21 cellular contexts compared by ENCODE assay signal in genomic region chr11:2549080-2549479, GRCh38.
DNase-seq lines count a peak whose midpoint lies in the region; ATAC-seq and TF ChIP-seq lines count a peak whose summit lies in the region.
"Had no signal": no experiment of that assay in that cellular context is flagged by ENCODE, and none has a peak within 500 bp of the region (broad histone marks: within the 10 kb centered on the region; RNA-seq: fewer than 3 reads in every experiment).

No MANE protein-coding gene starts in this region.

- H3K4me1 ChIP-seq in adrenal gland (replicated peaks in 1 of 2) (peaks cover 29 to 47% of the 10 kb centered on the region in 2 donors), right lobe of liver (no peaks in the 10 kb centered on the region), A673 (ENCODE audit: insufficient read depth, low read length, poor library complexity, severe bottlenecking) (no peaks in the 10 kb centered on the region)
- no peaks in the 10 kb centered on the region for H3K4me1 ChIP-seq in effector memory CD4-positive, alpha-beta T cell (ENCODE audit: control insufficient read depth, insufficient read depth, low read length, poor library complexity, severe bottlenecking)
- H3K4me1 ChIP-seq: Caco-2 had no signal

- H3K9me3 ChIP-seq in adrenal gland (replicated peaks in 1 of 3): no peaks in the 10 kb centered on the region
- H3K9me3 ChIP-seq in right lobe of liver: no peaks in the 10 kb centered on the region
- no peaks in the 10 kb centered on the region for H3K9me3 ChIP-seq in A673 (ENCODE audit: low read depth, low read length, poor library complexity, severe bottlenecking)
- H3K9me3 ChIP-seq in effector memory CD4-positive, alpha-beta T cell (ENCODE audit: control insufficient read depth, low read length): no peaks in the 10 kb centered on the region
- H3K9me3 ChIP-seq: Caco-2 had no signal

- H3K4me3 ChIP-seq in adrenal gland (no peak overlapping the region), right lobe of liver (no peak overlapping the region), A673 (ENCODE audit: low read depth, low read length, poor library complexity, severe bottlenecking) (no peak overlapping the region)
- H3K4me3 ChIP-seq in effector memory CD4-positive, alpha-beta T cell (ENCODE audit: insufficient read depth, low read depth, low read length, poor library complexity, severe bottlenecking): no peak overlapping the region
- H3K4me3 ChIP-seq: GM23248, PC-9 had no signal

- TF ChIP-seq CTCF in adrenal gland (IDR thresholded peaks at IDR 0.05) (no peak), right lobe of liver (IDR thresholded peaks at IDR 0.05) (no peak), A673 (conservative IDR thresholded peaks at IDR 0.05; ENCODE audit: low read depth, low read length) (no peak)

- peaks cover 4% of the 10 kb centered on the region for H3K4me1 Mint-ChIP-seq in activated naive CD8-positive, alpha-beta T cell treated with anti-CD3 and anti-CD28 coated beads, Interleukin-2, amount 10 ng/mL, durations not matched to agents 7 days and 5 days
- peaks cover 3% of the 10 kb centered on the region for H3K4me1 Mint-ChIP-seq in activated naive CD8-positive, alpha-beta T cell treated with anti-CD3 and anti-CD28 coated beads, Interleukin-2, amount 50 U/mL, for 24 hours
- H3K4me1 Mint-ChIP-seq in stimulated activated effector memory CD8-positive, alpha-beta T cell treated with anti-CD3 and anti-CD28 coated beads, Interleukin-12 subunit alpha, Interleukin-12 subunit beta, amount 100 ng/mL, for 72 hours: no peaks in the 10 kb centered on the region

- no peak for TF ChIP-seq POLR2A in adrenal gland (IDR thresholded peaks at IDR 0.05)
- no peak for TF ChIP-seq POLR2A in right lobe of liver (IDR thresholded peaks at IDR 0.05)

- no peaks in the 10 kb centered on the region for H3K27me3 ChIP-seq in adrenal gland
- no peaks in the 10 kb centered on the region for H3K27me3 ChIP-seq in right lobe of liver
- no peaks in the 10 kb centered on the region for H3K27me3 ChIP-seq in A673 (replicated peaks; ENCODE audit: insufficient read depth, low read depth, low read length, poor library complexity)
- H3K27me3 ChIP-seq in effector memory CD4-positive, alpha-beta T cell (replicated peaks; ENCODE audit: control insufficient read depth, insufficient read depth, low read length, poor library complexity, severe bottlenecking): no peaks in the 10 kb centered on the region

- no peak overlapping the region for H3K4me3 Mint-ChIP-seq in activated naive CD8-positive, alpha-beta T cell treated with anti-CD3 and anti-CD28 coated beads, Interleukin-2, amount 10 ng/mL, durations not matched to agents 7 days and 5 days
- no peak overlapping the region for H3K4me3 Mint-ChIP-seq in activated naive CD8-positive, alpha-beta T cell treated with anti-CD3 and anti-CD28 coated beads, Interleukin-2, amount 50 U/mL, for 24 hours
- H3K4me3 Mint-ChIP-seq in stimulated activated effector memory CD8-positive, alpha-beta T cell treated with anti-CD3 and anti-CD28 coated beads, Interleukin-12 subunit alpha, Interleukin-12 subunit beta, amount 100 ng/mL, for 72 hours: no peak overlapping the region
- H3K4me3 Mint-ChIP-seq: CD4-positive, CD25-positive, alpha-beta regulatory T cell; IgD-negative memory B cell had no signal

- no peak for ATAC-seq in activated naive CD8-positive, alpha-beta T cell treated with anti-CD3 and anti-CD28 coated beads, Interleukin-2, amount 10 ng/mL, durations not matched to agents 7 days and 5 days (ENCODE audit: low read depth)
- ATAC-seq in activated naive CD8-positive, alpha-beta T cell treated with anti-CD3 and anti-CD28 coated beads, Interleukin-2, amount 50 U/mL, for 24 hours: no peak
- no peak for ATAC-seq in right lobe of liver
- peak; percentile 13 for ATAC-seq in stimulated activated effector memory CD8-positive, alpha-beta T cell treated with anti-CD3 and anti-CD28 coated beads, Interleukin-12 subunit alpha, Interleukin-12 subunit beta, amount 100 ng/mL, for 72 hours
- ATAC-seq: HCT116 had no signal

- WGBS in adrenal gland, 4 donors: 93 to 100% (median 95%) methylated on average over 7 of the region's 7 CpGs
- 91% methylated on average over 4 of the region's 7 CpGs for WGBS in right lobe of liver (ENCODE audit: insufficient coverage, low coverage, low lambda C conversion rate, missing lambda C conversion rate)

- BruUV-seq in A673 (replicated peaks; lab: Mats Ljungman, UMichigan): no TSS peak

- no peak overlapping the region for H3K27ac Mint-ChIP-seq in activated naive CD8-positive, alpha-beta T cell treated with anti-CD3 and anti-CD28 coated beads, Interleukin-2, amount 10 ng/mL, durations not matched to agents 7 days and 5 days
- H3K27ac Mint-ChIP-seq in activated naive CD8-positive, alpha-beta T cell treated with anti-CD3 and anti-CD28 coated beads, Interleukin-2, amount 50 U/mL, for 24 hours: no peak overlapping the region
- H3K27ac Mint-ChIP-seq in stimulated activated effector memory CD8-positive, alpha-beta T cell treated with anti-CD3 and anti-CD28 coated beads, Interleukin-12 subunit alpha, Interleukin-12 subunit beta, amount 100 ng/mL, for 72 hours: no peak overlapping the region
- H3K27ac Mint-ChIP-seq: CD4-positive, CD25-positive, alpha-beta regulatory T cell; IgD-negative memory B cell had no signal

- POLR2A ChIA-PET in activated naive CD8-positive, alpha-beta T cell treated with anti-CD3 and anti-CD28 coated beads, Interleukin-2, amount 10 ng/mL, durations not matched to agents 7 days and 5 days (lab: Charles Lee): no interaction called here
- POLR2A ChIA-PET in A673 (lab: Charles Lee; ENCODE audit: low non-redundant PET): no interaction called here

- H3K36me3 Mint-ChIP-seq in activated naive CD8-positive, alpha-beta T cell treated with anti-CD3 and anti-CD28 coated beads, Interleukin-2, amount 10 ng/mL, durations not matched to agents 7 days and 5 days: no peaks in the 10 kb centered on the region
- H3K36me3 Mint-ChIP-seq in activated naive CD8-positive, alpha-beta T cell treated with anti-CD3 and anti-CD28 coated beads, Interleukin-2, amount 50 U/mL, for 24 hours (ENCODE audit: low read depth): no peaks in the 10 kb centered on the region
- H3K36me3 Mint-ChIP-seq in stimulated activated effector memory CD8-positive, alpha-beta T cell treated with anti-CD3 and anti-CD28 coated beads, Interleukin-12 subunit alpha, Interleukin-12 subunit beta, amount 100 ng/mL, for 72 hours: no peaks in the 10 kb centered on the region

- no peaks in the 10 kb centered on the region for H3K27me3 Mint-ChIP-seq in activated naive CD8-positive, alpha-beta T cell treated with anti-CD3 and anti-CD28 coated beads, Interleukin-2, amount 10 ng/mL, durations not matched to agents 7 days and 5 days
- H3K27me3 Mint-ChIP-seq in activated naive CD8-positive, alpha-beta T cell treated with anti-CD3 and anti-CD28 coated beads, Interleukin-2, amount 50 U/mL, for 24 hours: no peaks in the 10 kb centered on the region
- H3K27me3 Mint-ChIP-seq: IgD-negative memory B cell had no signal

- intact Hi-C loops in adrenal gland (cut with DNase I): no loop called here
- intact Hi-C loops in right lobe of liver (cut with DNase I): no loop called here
- intact Hi-C loops in A673 (cut with micrococcal nuclease; ENCODE audit: unreplicated experiment): no loop called here

- CTCF ChIA-PET in A673 (lab: Charles Lee): no interaction called here

- peak; percentile 19 for DNase-seq in activated naive CD8-positive, alpha-beta T cell treated with anti-CD3 and anti-CD28 coated beads, Interleukin-2, amount 10 ng/mL, durations not matched to agents 7 days and 5 days
- DNase-seq in activated naive CD8-positive, alpha-beta T cell treated with anti-CD3 and anti-CD28 coated beads, Interleukin-2, amount 50 U/mL, for 24 hours: no peak
- DNase-seq in adrenal gland: peak in 6 of 7 donors; percentile 2 to 47 (median 13)
- peak; percentile 9 to 41 (median 36) for DNase-seq in right lobe of liver
- no peak for DNase-seq in stimulated activated effector memory CD8-positive, alpha-beta T cell treated with anti-CD3 and anti-CD28 coated beads, Interleukin-12 subunit alpha, Interleukin-12 subunit beta, amount 100 ng/mL, for 72 hours (ENCODE audit: low spot score in 2 of 2)
- no peak for DNase-seq in A673 (ENCODE audit: low spot score)
- DNase-seq in effector memory CD4-positive, alpha-beta T cell: no peak
- DNase-seq: AML-193; CD4-positive, CD25-positive, alpha-beta regulatory T cell; DMS153; GM23248; Kasumi-1; MM.1S; NCI-H1092 treated with DMSO at 0.1 percent for 48 hours; NCI-H2081 treated with DMSO at 0.1 percent for 48 hours; NCI-H510A; NCI-H774; PC-9 had no signal

- H3K9me3 Mint-ChIP-seq in activated naive CD8-positive, alpha-beta T cell treated with anti-CD3 and anti-CD28 coated beads, Interleukin-2, amount 10 ng/mL, durations not matched to agents 7 days and 5 days: no peaks in the 10 kb centered on the region
- no peaks in the 10 kb centered on the region for H3K9me3 Mint-ChIP-seq in activated naive CD8-positive, alpha-beta T cell treated with anti-CD3 and anti-CD28 coated beads, Interleukin-2, amount 50 U/mL, for 24 hours
- no peaks in the 10 kb centered on the region for H3K9me3 Mint-ChIP-seq in stimulated activated effector memory CD8-positive, alpha-beta T cell treated with anti-CD3 and anti-CD28 coated beads, Interleukin-12 subunit alpha, Interleukin-12 subunit beta, amount 100 ng/mL, for 72 hours
- H3K9me3 Mint-ChIP-seq: IgD-negative memory B cell had no signal

- H3K27ac ChIP-seq in adrenal gland (peak overlapping the region in 4 of 5 donors; percentile 26 to 84 (median 68)), right lobe of liver (no peak overlapping the region), A673 (ENCODE audit: low read depth, low read length, poor library complexity, severe bottlenecking) (no peak overlapping the region)
- H3K27ac ChIP-seq in effector memory CD4-positive, alpha-beta T cell (ENCODE audit: insufficient read depth, low read length, poor library complexity, severe bottlenecking): no peak overlapping the region
- H3K27ac ChIP-seq: GM23248, PC-9 had no signal

- no peaks in the 10 kb centered on the region for H3K36me3 ChIP-seq in adrenal gland (replicated peaks in 1 of 2)
- H3K36me3 ChIP-seq in right lobe of liver: no peaks in the 10 kb centered on the region
- H3K36me3 ChIP-seq in A673 (ENCODE audit: insufficient read depth, low read length, poor library complexity, severe bottlenecking): no peaks in the 10 kb centered on the region
- H3K36me3 ChIP-seq in effector memory CD4-positive, alpha-beta T cell (ENCODE audit: control insufficient read depth, insufficient read depth, low read length): no peaks in the 10 kb centered on the region

Comparison
In these comparisons a context has a peak if more than half of its experiments do, and no peak if none do; other contexts are left out.
1. DNase-seq: peak in activated naive CD8-positive, alpha-beta T cell treated with anti-CD3 and anti-CD28 coated beads, Interleukin-2, amount 10 ng/mL, durations not matched to agents 7 days and 5 days (single experiment), adrenal gland (6 of 7) and right lobe of liver (3 of 3); none in activated naive CD8-positive, alpha-beta T cell treated with anti-CD3 and anti-CD28 coated beads, Interleukin-2, amount 50 U/mL, for 24 hours (single experiment), stimulated activated effector memory CD8-positive, alpha-beta T cell treated with anti-CD3 and anti-CD28 coated beads, Interleukin-12 subunit alpha, Interleukin-12 subunit beta, amount 100 ng/mL, for 72 hours (0 of 2), A673 (single experiment) and effector memory CD4-positive, alpha-beta T cell (0 of 3).
2. H3K27ac ChIP-seq: peak in adrenal gland (4 of 5); none in right lobe of liver (0 of 3), A673 (single experiment) and effector memory CD4-positive, alpha-beta T cell (single experiment).